ENCODE assay signal across 25 cellular contexts in genomic region chr2:237217995-237218621, GRCh38.
DNase-seq lines count a peak whose midpoint lies in the region; ATAC-seq, FAIRE-seq and TF ChIP-seq lines count a peak whose summit lies in the region.
"Had no signal": no experiment of that assay in that cellular context is flagged by ENCODE, and none has a peak within 500 bp of the region (broad histone marks: within the 10 kb centered on the region; RNA-seq: fewer than 3 reads in every experiment).

No MANE protein-coding gene starts in this region.

- no peak overlapping the region for H3K4me3 Mint-ChIP-seq in nephron progenitor cell
- H3K4me3 Mint-ChIP-seq: activated naive CD8-positive, alpha-beta T cell treated with anti-CD3 and anti-CD28 coated beads, Interleukin-2, amount 10 ng/mL, durations not matched to agents 7 days and 5 days; activated T-helper 17 cell treated with anti-CD3 and anti-CD28 coated beads, Interleukin-2, amount 50 U/mL, for 72 hours; CD8-positive, alpha-beta T cell; memory B cell; natural killer cell treated with Interleukin-12 subunit alpha and Interleukin-12 subunit beta and Interleukin-15 and Interleukin-18, amount 100 ng/mL, for 72 hours had no signal

- intact Hi-C loops in A673 (cut with micrococcal nuclease; ENCODE audit: unreplicated experiment) = loop anchor here (5.0 kb wide), 1 partner anchor 64 kb away; no protein-coding TSS in a partner anchor

- peak overlapping the region; percentile 25 for H3K18ac ChIP-seq in H1 (ENCODE audit: extremely low read depth, low read length)

- H3K9me3 ChIP-seq in A673 (ENCODE audit: low read depth, low read length, poor library complexity, severe bottlenecking) = no peaks in the 10 kb centered on the region
- H3K9me3 ChIP-seq in HUES48 (ENCODE audit: control insufficient read depth, insufficient read depth, low read length) = no peaks in the 10 kb centered on the region
- no peaks in the 10 kb centered on the region for H3K9me3 ChIP-seq in H1 (ENCODE audit: insufficient read depth in 2 of 2, low read depth in 1 of 2, low read length in 1 of 2)
- H3K9me3 ChIP-seq: esophagus squamous epithelium, thoracic aorta had no signal

- H2BK12ac ChIP-seq in H1 (ENCODE audit: low read depth, low read length) = peak overlapping the region; percentile 89; the same call in 1 of the 2 replicates

- H2AK5ac ChIP-seq in H1 (ENCODE audit: low read depth, low read length) = no peak overlapping the region

- ATAC-seq in HG02870 (IDR thresholded peaks at IDR 0.05; ENCODE audit: unreplicated experiment) (no peak), GM21390 (IDR thresholded peaks at IDR 0.05; ENCODE audit: unreplicated experiment) (no peak), HG03045 (IDR thresholded peaks at IDR 0.05; ENCODE audit: unreplicated experiment) (no peak)
- ATAC-seq: activated CD4-positive, CD25-positive, alpha-beta regulatory T cell treated with anti-CD3 and anti-CD28 coated beads, Interleukin-2, amount 50 U/mL, for 24 hours; activated T-helper 17 cell treated with anti-CD3 and anti-CD28 coated beads, Interleukin-2, amount 50 U/mL, for 72 hours; CD8-positive, alpha-beta T cell had no signal

- H3K56ac ChIP-seq in H1 (replicated peaks; ENCODE audit: insufficient read length, low read depth, low read length) = no peak overlapping the region

- no TSS peak for BruUV-seq in A673 (replicated peaks; lab: Mats Ljungman, UMichigan)

- DNase-seq in A673 (ENCODE audit: low spot score) = peak; percentile 80
- no peak for DNase-seq in H1 (ENCODE audit: low read depth in 1 of 2, low spot score in 2 of 2)
- no peak for DNase-seq in nephron progenitor cell
- no peak for DNase-seq in NCI-H1694 treated with DMSO at 0.1 percent for 48 hours (lab: John Stamatoyannopoulos, UW)
- DNase-seq: activated naive CD8-positive, alpha-beta T cell treated with anti-CD3 and anti-CD28 coated beads, Interleukin-2, amount 10 ng/mL, durations not matched to agents 7 days and 5 days; CD8-positive, alpha-beta T cell; DMS53; effector CD4-positive, alpha-beta T cell; esophagus squamous epithelium; GOT3; head of caudate nucleus; Kasumi-1; kidney; NCI-H1105; NCI-H2107; T-helper 9 cell had no signal

- H3K27me3 Mint-ChIP-seq in nephron progenitor cell (ENCODE audit: low read depth, poor library complexity) = no peaks in the 10 kb centered on the region
- H3K27me3 Mint-ChIP-seq: memory B cell had no signal

- H3K27me3 ChIP-seq in A673 (replicated peaks; ENCODE audit: insufficient read depth, low read depth, low read length, poor library complexity) = no peaks in the 10 kb centered on the region
- H3K27me3 ChIP-seq in HUES48 (ENCODE audit: control insufficient read depth, insufficient read depth, low read length) = no peaks in the 10 kb centered on the region
- H3K27me3 ChIP-seq in H1 (replicated peaks in 1 of 4; ENCODE audit: control insufficient read depth in 3 of 4, extremely low read depth in 1 of 4, insufficient read depth in 3 of 4, low read length in 3 of 4) = no peaks in the 10 kb centered on the region
- H3K27me3 ChIP-seq: esophagus squamous epithelium had no signal

- H4K20me1 ChIP-seq in H1 (replicated peaks in 1 of 2; ENCODE audit: control insufficient read depth in 1 of 2, insufficient read depth in 2 of 2, low read length in 2 of 2) = no peaks in the 10 kb centered on the region

- H3K27ac ChIP-seq in A673 (ENCODE audit: low read depth, low read length, poor library complexity, severe bottlenecking) (peak overlapping the region; percentile 76), HUES48 (ENCODE audit: low read depth, low read length) (peak overlapping the region; percentile 58), H1 (ENCODE audit: low read depth, low read length) (peak overlapping the region; percentile 57; the same call in 1 of the 2 replicates)
- H3K27ac ChIP-seq: thoracic aorta had no signal

- peak overlapping the region; percentile 34 for H4K5ac ChIP-seq in H1 (ENCODE audit: insufficient read length, low read depth, low read length)

- H2BK20ac ChIP-seq in H1 (ENCODE audit: low read length) = peak overlapping the region; percentile 82; the same call in 1 of the 2 replicates

- H3K4me1 ChIP-seq in A673 (ENCODE audit: insufficient read depth, low read length, poor library complexity, severe bottlenecking) (peaks cover 35% of the 10 kb centered on the region), HUES48 (ENCODE audit: control insufficient read depth, insufficient read depth, low read length) (peaks cover 30% of the 10 kb centered on the region), H1 (replicated peaks in 1 of 4; ENCODE audit: control insufficient read depth in 3 of 4, insufficient read depth in 4 of 4, low read length in 3 of 4) (peaks cover 7 to 12% (median 9%) of the 10 kb centered on the region in 4 experiments)

- CTCF ChIA-PET in A673 (lab: Charles Lee) = interaction anchor here (0.6 kb wide), 1 partner anchor 60 kb away, joined by 13 read pairs; no protein-coding TSS in a partner anchor
- CTCF ChIA-PET in H1 (lab: Charles Lee; ENCODE audit: partially characterized antibody) = interaction anchor here (1.2 kb wide), 2 partner anchors 9 to 53 kb away, joined by 3 read pairs; no protein-coding TSS in a partner anchor

- H3K27ac Mint-ChIP-seq in nephron progenitor cell = peak overlapping the region; percentile 59
- H3K27ac Mint-ChIP-seq: activated naive CD8-positive, alpha-beta T cell treated with anti-CD3 and anti-CD28 coated beads, Interleukin-2, amount 10 ng/mL, durations not matched to agents 7 days and 5 days; activated T-helper 17 cell treated with anti-CD3 and anti-CD28 coated beads, Interleukin-2, amount 50 U/mL, for 72 hours; CD8-positive, alpha-beta T cell; memory B cell; natural killer cell treated with Interleukin-12 subunit alpha and Interleukin-12 subunit beta and Interleukin-15 and Interleukin-18, amount 100 ng/mL, for 72 hours had no signal

- WGBS in H1 (ENCODE audit: extremely low coverage in 1 of 2, insufficient coverage in 1 of 2, insufficient read length in 1 of 2, insufficient replicate concordance in 2 of 2, low coverage in 1 of 2, low lambda C conversion rate in 2 of 2, missing lambda C conversion rate in 1 of 2), 2 experiments = 68% methylated on average over 7 of the region's 7 CpGs; no CpG with 5 or more reads in 1 of the 2 experiments

- no peak overlapping the region for H3K14ac ChIP-seq in H1 (ENCODE audit: insufficient read length)

- H3K4me3 ChIP-seq in A673 (ENCODE audit: low read depth, low read length, poor library complexity, severe bottlenecking) (no peak overlapping the region), HUES48 (ENCODE audit: low read depth, low read length) (peak overlapping the region; percentile 3; the same call in 1 of the 2 replicates), H1 (ENCODE audit: extremely low read depth in 1 of 4, insufficient read depth in 2 of 4, low read depth in 3 of 4, low read length in 4 of 4) (no peak overlapping the region; a peak in 1 of 8 replicates)
- H3K4me3 ChIP-seq: esophagus squamous epithelium, thoracic aorta had no signal

- no peak overlapping the region for H3K23ac ChIP-seq in H1 (ENCODE audit: insufficient read length)

- POLR2A ChIA-PET in A673 (lab: Charles Lee; ENCODE audit: low non-redundant PET) (no interaction called here), H1 (lab: Charles Lee; ENCODE audit: partially characterized antibody) (interaction anchor here (2.1 kb wide), 1 partner anchor 12 kb away, joined by 6 read pairs; no protein-coding TSS in a partner anchor)

- peak overlapping the region; percentile 55; the same call in 1 of the 2 replicates for H2BK15ac ChIP-seq in H1 (ENCODE audit: low read length)

- peaks cover 17% of the 10 kb centered on the region for H3K4me1 Mint-ChIP-seq in nephron progenitor cell
- H3K4me1 Mint-ChIP-seq: activated naive CD8-positive, alpha-beta T cell treated with anti-CD3 and anti-CD28 coated beads, Interleukin-2, amount 10 ng/mL, durations not matched to agents 7 days and 5 days; activated T-helper 17 cell treated with anti-CD3 and anti-CD28 coated beads, Interleukin-2, amount 50 U/mL, for 72 hours; memory B cell had no signal

- no peak for TF ChIP-seq RAD21 in H1 (IDR thresholded peaks at IDR 0.05 in 1 of 2, conservative IDR thresholded peaks at IDR 0.05 in 1 of 2; ENCODE audit: low read depth in 2 of 2, low read length in 2 of 2)

- peak overlapping the region; percentile 8 to 49; a peak in 1 of 4 replicates for H3K4me2 ChIP-seq in H1 (ENCODE audit: insufficient read depth in 1 of 2, low read depth in 2 of 2, low read length in 2 of 2)

- H3K9me3 Mint-ChIP-seq in nephron progenitor cell = no peaks in the 10 kb centered on the region
- H3K9me3 Mint-ChIP-seq: activated naive CD8-positive, alpha-beta T cell treated with anti-CD3 and anti-CD28 coated beads, Interleukin-2, amount 10 ng/mL, durations not matched to agents 7 days and 5 days; activated T-helper 17 cell treated with anti-CD3 and anti-CD28 coated beads, Interleukin-2, amount 50 U/mL, for 72 hours; CD8-positive, alpha-beta T cell; memory B cell; natural killer cell treated with Interleukin-12 subunit alpha and Interleukin-12 subunit beta and Interleukin-15 and Interleukin-18, amount 100 ng/mL, for 72 hours had no signal

- no peaks in the 10 kb centered on the region for H3K36me3 ChIP-seq in A673 (ENCODE audit: insufficient read depth, low read length, poor library complexity, severe bottlenecking)
- H3K36me3 ChIP-seq in HUES48 (ENCODE audit: control insufficient read depth, insufficient read depth, low read length) = no peaks in the 10 kb centered on the region
- H3K36me3 ChIP-seq in H1 (ENCODE audit: control insufficient read depth in 2 of 4, insufficient read depth in 4 of 4, low read length in 3 of 4) = no peaks in the 10 kb centered on the region; a peak in 1 of 8 replicates
- H3K36me3 ChIP-seq: esophagus squamous epithelium, thoracic aorta had no signal

- no peak overlapping the region for H2AFZ ChIP-seq in H1 (ENCODE audit: low read length)

- no peak for FAIRE-seq in H1 (lab: Jason Lieb, UNC)
- FAIRE-seq: kidney had no signal

- H2BK120ac ChIP-seq in H1 (replicated peaks; ENCODE audit: low read depth, low read length) = peak overlapping the region; percentile 76

- no peaks in the 10 kb centered on the region for H3K36me3 Mint-ChIP-seq in nephron progenitor cell (ENCODE audit: low read depth)
- H3K36me3 Mint-ChIP-seq: activated naive CD8-positive, alpha-beta T cell treated with anti-CD3 and anti-CD28 coated beads, Interleukin-2, amount 10 ng/mL, durations not matched to agents 7 days and 5 days; CD8-positive, alpha-beta T cell; memory B cell; natural killer cell treated with Interleukin-12 subunit alpha and Interleukin-12 subunit beta and Interleukin-15 and Interleukin-18, amount 100 ng/mL, for 72 hours had no signal

- no peaks in the 10 kb centered on the region for H3K79me1 ChIP-seq in H1 (ENCODE audit: low read depth, low read length)

- peak overlapping the region; percentile 81; the same call in 1 of the 2 replicates for H2BK5ac ChIP-seq in H1 (ENCODE audit: low read depth, low read length)

- TF ChIP-seq CTCF in A673 (conservative IDR thresholded peaks at IDR 0.05; ENCODE audit: low read depth, low read length) (no peak), H1 (IDR thresholded peaks at IDR 0.05; ENCODE audit: control extremely low read depth in 1 of 3, insufficient read depth in 1 of 3, low read depth in 1 of 3, low read length in 3 of 3) (no peak), nephron progenitor cell (IDR thresholded peaks at IDR 0.05) (no peak)

- peak overlapping the region; percentile 93 for H4K91ac ChIP-seq in H1 (replicated peaks; ENCODE audit: insufficient read length, low read length)

- TF ChIP-seq POLR2A in H1 (IDR thresholded peaks at IDR 0.05; ENCODE audit: control extremely low read depth in 1 of 2, low read depth in 2 of 2, low read length in 2 of 2) = no peak

- peak overlapping the region; percentile 9 for H3K4ac ChIP-seq in H1 (replicated peaks; ENCODE audit: insufficient read length, low read depth, low read length)

- TF ChIP-seq EP300 in H1 (IDR thresholded peaks at IDR 0.05; ENCODE audit: borderline replicate concordance in 1 of 2, low read depth in 2 of 2, low read length in 2 of 2) = no peak

- peak overlapping the region; percentile 11; the same call in 1 of the 2 replicates for H4K8ac ChIP-seq in H1 (ENCODE audit: extremely low read depth, insufficient read depth, low read length)

- H3K9ac ChIP-seq in HUES48 (ENCODE audit: low read depth, low read length) = peak overlapping the region; percentile 0; the same call in 1 of the 2 replicates
- no peak overlapping the region; a peak in 1 of 7 replicates for H3K9ac ChIP-seq in H1 (replicated peaks in 1 of 4; ENCODE audit: extremely low read depth in 1 of 4, low read depth in 3 of 4, low read length in 3 of 4)

- no peaks in the 10 kb centered on the region; a peak in 1 of 4 replicates for H3K79me2 ChIP-seq in H1 (ENCODE audit: control insufficient read depth in 1 of 2, insufficient read depth in 2 of 2, low read length in 2 of 2)

- H3K23me2 ChIP-seq in H1 (ENCODE audit: low read depth, low read length) = peaks cover 1% of the 10 kb centered on the region; the same call in 1 of the 2 replicates
